ENCODE assay signal across 12 cellular contexts in genomic region chr22:26586556-26587325, GRCh38. TPM values are rescaled to one million over a fixed set of nuclear protein-coding genes. Genes with fewer than 3 reads are reported as not detected.
DNase-seq lines count a peak whose midpoint lies in the region; ATAC-seq and TF ChIP-seq lines count a peak whose summit lies in the region.
"Had no signal": no experiment of that assay in that cellular context is flagged by ENCODE, and none has a peak within 500 bp of the region (broad histone marks: within the 10 kb centered on the region; RNA-seq: fewer than 3 reads in every experiment).

No MANE protein-coding gene starts in this region.

- no peaks in the 10 kb centered on the region for H3K9me2 ChIP-seq in OCI-LY1 (ENCODE audit: low read depth, low read length)

- peaks cover 31% of the 10 kb centered on the region for H3K4me1 Mint-ChIP-seq in endothelial cell (ENCODE audit: unreplicated experiment)

- TF ChIP-seq CTCF in OCI-LY1 (IDR thresholded peaks at IDR 0.05; ENCODE audit: low read length) = no peak
- TF ChIP-seq CTCF in endothelial cell (IDR thresholded peaks at IDR 0.05; ENCODE audit: unreplicated experiment) = no peak
- no peak for TF ChIP-seq CTCF in psoas muscle (IDR thresholded peaks at IDR 0.05)

- intact Hi-C loops in psoas muscle (cut with DNase I) = loop anchor here (5.0 kb wide), 4 partner anchors 34 to 104 kb away; partner anchors contain the start of genes TFIP11 (in 2 of the 2), HPS4 (in 1 of the 2) and SRRD (in 1 of the 2)

- H2AFZ ChIP-seq in OCI-LY1 (ENCODE audit: low read length) = no peak overlapping the region

- peaks cover 4% of the 10 kb centered on the region; the same call in 1 of the 2 replicates for H3K9me3 ChIP-seq in OCI-LY1 (ENCODE audit: low read length)
- H3K9me3 ChIP-seq in psoas muscle = no peaks in the 10 kb centered on the region

- H3K9ac ChIP-seq in OCI-LY1 (ENCODE audit: low read length) = peak overlapping the region; percentile 44

- H3K27ac Mint-ChIP-seq in endothelial cell (ENCODE audit: unreplicated experiment) = peak overlapping the region; percentile 75

- H3K9me3 Mint-ChIP-seq in endothelial cell (ENCODE audit: unreplicated experiment) = no peaks in the 10 kb centered on the region

- peaks cover 58% of the 10 kb centered on the region for H3K4me1 ChIP-seq in OCI-LY1 (ENCODE audit: insufficient read depth, low read length, severe bottlenecking)
- peaks cover 36% of the 10 kb centered on the region for H3K4me1 ChIP-seq in psoas muscle

- H3K36me3 Mint-ChIP-seq in endothelial cell (ENCODE audit: low read depth, unreplicated experiment) = peaks cover 11% of the 10 kb centered on the region

- peaks cover 1% of the 10 kb centered on the region for H3K27me3 Mint-ChIP-seq in endothelial cell (ENCODE audit: unreplicated experiment)

- 64% methylated on average over 11 of the region's 11 CpGs for WGBS in psoas muscle, 3 donors

- peak overlapping the region; percentile 78 for H3K4me3 Mint-ChIP-seq in endothelial cell (ENCODE audit: unreplicated experiment)

- ATAC-seq in psoas muscle (no peak), HG02610 (IDR thresholded peaks at IDR 0.05; ENCODE audit: unreplicated experiment) (no peak), HG02970 (IDR thresholded peaks at IDR 0.05; ENCODE audit: low FRiP score, unreplicated experiment) (no peak)

- no peaks in the 10 kb centered on the region for H3K27me3 ChIP-seq in OCI-LY1 (ENCODE audit: insufficient read depth, low read length)
- H3K27me3 ChIP-seq in psoas muscle (ENCODE audit: insufficient read depth in 3 of 3, low read length in 2 of 3) = no peaks in the 10 kb centered on the region

- H3K79me2 ChIP-seq in OCI-LY1 (ENCODE audit: insufficient read depth, low read length) = peaks cover 41% of the 10 kb centered on the region

- H3K36me3 ChIP-seq in OCI-LY1 (ENCODE audit: insufficient read depth, low read length) = peaks cover 18% of the 10 kb centered on the region
- peaks cover 0 to 14% of the 10 kb centered on the region in 2 donors for H3K36me3 ChIP-seq in psoas muscle (ENCODE audit: insufficient read depth in 1 of 2, low read depth in 1 of 2)

- H3K27ac ChIP-seq in OCI-LY1 (ENCODE audit: low read depth, low read length, poor library complexity, severe bottlenecking) (peak overlapping the region; percentile 70), psoas muscle (peak overlapping the region; percentile 15)

- H4K20me1 ChIP-seq in OCI-LY1 (ENCODE audit: insufficient read depth, low read length) = no peaks in the 10 kb centered on the region

- H3K4me3 ChIP-seq in OCI-LY1 (ENCODE audit: low read depth, low read length, poor library complexity, severe bottlenecking) (peak overlapping the region; percentile 48), psoas muscle (peak overlapping the region; percentile 15)

- no peaks in the 10 kb centered on the region for H3F3A ChIP-seq in OCI-LY1 (ENCODE audit: insufficient read depth, low read length)

- DNase-seq in GDM1 (lab: John Stamatoyannopoulos, UW) (peak; percentile 43), endothelial cell (ENCODE audit: low spot score) (no peak), psoas muscle (no peak), D341Med (ENCODE audit: low spot score) (no peak), MV-4-11 (lab: John Stamatoyannopoulos, UW) (no peak)
- DNase-seq: activated effector memory CD4-positive, alpha-beta T cell treated with anti-CD3 and anti-CD28 coated beads, Interleukin-2, amount 50 U/mL, for 16 hours; NCI-H748 treated with DMSO at 0.1 percent for 48 hours had no signal

- H3K4me2 ChIP-seq in OCI-LY1 (ENCODE audit: low read length) = peak overlapping the region; percentile 65

RNA-seq across cellular contexts. Expression of gene TPST2, which starts 3.2 kb away (rescaled TPM):
- total RNA-seq in endothelial cell (ENCODE audit: unreplicated experiment) (59.3 TPM), psoas muscle (10 to 100 TPM; 22.1 to 41.3 (median 28.5) TPM)
- polyA plus RNA-seq in psoas muscle = 10 to 100 TPM; 30.5 to 76.4 (median 46.9) TPM

RNA-seq across cellular contexts. Expression of gene CRYBB1, which starts 31.1 kb away (rescaled TPM):
- total RNA-seq in endothelial cell (ENCODE audit: unreplicated experiment) = 9.5 TPM
- under 1 TPM in 3 of 4 donors, not detected in 1; 0.22 to 0.25 (median 0.25) TPM for total RNA-seq in psoas muscle
- polyA plus RNA-seq in psoas muscle = under 1 TPM in 2 of 3 donors, not detected in 1; 0.14 to 0.21 TPM
- total RNA-seq: M059J; T-helper 1 cell treated with Interleukin-12 subunit alpha and Interleukin-12 subunit beta and Interleukin-4 antibody, amounts not matched to agents 30 ng/mL and 1 ng/mL, for 36 hours had no signal

RNA-seq across cellular contexts. Expression of gene CRYBA4, which starts 35.0 kb away (rescaled TPM):
- 0.46 TPM for total RNA-seq in endothelial cell (ENCODE audit: unreplicated experiment)
- not detected for total RNA-seq in psoas muscle
- not detected for polyA plus RNA-seq in psoas muscle
- total RNA-seq: M059J had no signal
